ENCODE assay signal across 8 cellular contexts in genomic region chr10:8876171-8876570, GRCh38.
"Had no signal": no experiment of that assay in that cellular context is flagged by ENCODE, and none has a peak within 500 bp of the region (broad histone marks: within the 10 kb centered on the region; RNA-seq: fewer than 3 reads in every experiment).

No MANE protein-coding gene starts in this region.

- H3K4me2 ChIP-seq: GM23338 had no signal

- H3K4me3 ChIP-seq: GM23338 had no signal

- H2AFZ ChIP-seq: GM23338 had no signal

- FAIRE-seq: H1, H54, HTR-8/SVneo had no signal

- ATAC-seq: GM23338, HCT116 had no signal

- DNase-seq: H9, HFFc6, KBM-7 had no signal
